In the genomic region with DNA sequence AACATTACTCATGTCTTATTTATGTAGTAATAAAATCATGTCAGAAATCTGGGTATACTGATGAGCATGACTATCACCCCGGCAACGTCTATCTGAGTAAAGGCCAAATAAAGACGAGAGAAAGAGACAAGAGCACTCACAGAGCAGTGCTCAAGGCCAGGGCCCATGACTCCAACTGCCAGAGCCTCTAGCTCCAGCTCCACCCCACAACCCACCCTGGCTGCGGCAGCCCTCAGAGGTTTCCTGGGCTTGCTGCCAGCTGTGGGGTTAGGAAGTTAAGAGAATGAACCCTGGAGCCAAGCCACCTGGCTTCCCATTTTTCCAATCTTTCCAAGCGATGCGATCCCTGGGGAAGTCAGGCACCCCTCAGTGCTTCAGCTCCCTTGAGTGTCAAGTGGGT, we compare ENCODE assay signal across 12 cellular contexts.
DNase-seq lines count a peak whose midpoint lies in the region; ATAC-seq and TF ChIP-seq lines count a peak whose summit lies in the region.
"Had no signal": no experiment of that assay in that cellular context is flagged by ENCODE, and none has a peak within 500 bp of the region (broad histone marks: within the 10 kb centered on the region; RNA-seq: fewer than 3 reads in every experiment).

No MANE protein-coding gene starts in this region.

- H3K36me3 Mint-ChIP-seq in CD4-positive, alpha-beta T cell (ENCODE audit: low read depth) = no peaks in the 10 kb centered on the region
- H3K36me3 Mint-ChIP-seq in activated CD8-positive, alpha-beta T cell treated with anti-CD3 and anti-CD28 coated beads for 36 hours (ENCODE audit: low read depth) = no peaks in the 10 kb centered on the region

- no peak for TF ChIP-seq CTCF in CD4-positive, alpha-beta T cell (IDR thresholded peaks at IDR 0.05)
- TF ChIP-seq CTCF in activated CD8-positive, alpha-beta T cell treated with anti-CD3 and anti-CD28 coated beads for 36 hours (IDR thresholded peaks at IDR 0.05) = no peak

- no peak for ATAC-seq in HG02981 (IDR thresholded peaks at IDR 0.05; ENCODE audit: unreplicated experiment)
- no peak for ATAC-seq in CD4-positive, alpha-beta T cell (ENCODE audit: poor library complexity)
- no peak for ATAC-seq in activated CD8-positive, alpha-beta T cell treated with anti-CD3 and anti-CD28 coated beads for 36 hours
- ATAC-seq: gastroesophageal sphincter, GM23338 had no signal

- no peak overlapping the region for H3K4me3 Mint-ChIP-seq in CD4-positive, alpha-beta T cell
- no peak overlapping the region for H3K4me3 Mint-ChIP-seq in activated CD8-positive, alpha-beta T cell treated with anti-CD3 and anti-CD28 coated beads for 36 hours
- H3K4me3 Mint-ChIP-seq: GM23338 had no signal

- H3K9me3 Mint-ChIP-seq in CD4-positive, alpha-beta T cell = no peaks in the 10 kb centered on the region
- no peaks in the 10 kb centered on the region for H3K9me3 Mint-ChIP-seq in activated CD8-positive, alpha-beta T cell treated with anti-CD3 and anti-CD28 coated beads for 36 hours
- H3K9me3 Mint-ChIP-seq: GM23338 had no signal

- DNase-seq in NCI-H1417 (lab: John Stamatoyannopoulos, UW) (peak; percentile 5 to 71 (median 46)), NCI-H1417 treated with DMSO at 0.1 percent for 48 hours (lab: John Stamatoyannopoulos, UW) (no peak), NCI-H2196 (lab: John Stamatoyannopoulos, UW; ENCODE audit: unreplicated experiment) (peak; percentile 80)
- DNase-seq in CD4-positive, alpha-beta T cell = no peak
- DNase-seq in activated CD8-positive, alpha-beta T cell treated with anti-CD3 and anti-CD28 coated beads for 36 hours = no peak
- DNase-seq: testis had no signal

- intact Hi-C loops in CD4-positive, alpha-beta T cell (cut with DNase I, micrococcal nuclease) = loop anchor here (10.0 kb wide), 2 partner anchors 749 to 759 kb away; no protein-coding TSS in a partner anchor
- intact Hi-C loops in activated CD8-positive, alpha-beta T cell treated with anti-CD3 and anti-CD28 coated beads for 36 hours (cut with micrococcal nuclease) = no loop called here

- H3K27me3 ChIP-seq in CD4-positive, alpha-beta T cell (ENCODE audit: control insufficient read depth, insufficient read depth, low read length) = no peaks in the 10 kb centered on the region
- H3K27me3 ChIP-seq: testis had no signal

- peak overlapping the region; percentile 2 for H3K27ac ChIP-seq in cingulate gyrus (ENCODE audit: low read depth, low read length)
- H3K27ac ChIP-seq in temporal lobe (ENCODE audit: low read depth, low read length) = peak overlapping the region; percentile 91
- H3K27ac ChIP-seq in CD4-positive, alpha-beta T cell (ENCODE audit: low read depth, low read length) = no peak overlapping the region
- H3K27ac ChIP-seq: 22Rv1, gastroesophageal sphincter, testis had no signal

- peaks cover 63% of the 10 kb centered on the region for H3K27me3 Mint-ChIP-seq in CD4-positive, alpha-beta T cell
- peaks cover 16% of the 10 kb centered on the region for H3K27me3 Mint-ChIP-seq in activated CD8-positive, alpha-beta T cell treated with anti-CD3 and anti-CD28 coated beads for 36 hours

- no peaks in the 10 kb centered on the region for H3K9me3 ChIP-seq in CD4-positive, alpha-beta T cell (ENCODE audit: control insufficient read depth, low read length)
- H3K9me3 ChIP-seq: gastroesophageal sphincter, testis had no signal

- POLR2A ChIA-PET in CD4-positive, alpha-beta T cell (lab: Charles Lee) = no interaction called here
- POLR2A ChIA-PET in activated CD8-positive, alpha-beta T cell treated with anti-CD3 and anti-CD28 coated beads for 36 hours (lab: Charles Lee) = no interaction called here

- no peaks in the 10 kb centered on the region for H3K4me1 Mint-ChIP-seq in CD4-positive, alpha-beta T cell (ENCODE audit: low read depth)
- no peaks in the 10 kb centered on the region for H3K4me1 Mint-ChIP-seq in activated CD8-positive, alpha-beta T cell treated with anti-CD3 and anti-CD28 coated beads for 36 hours (ENCODE audit: low read depth)
- H3K4me1 Mint-ChIP-seq: GM23338 had no signal

- H3K27ac Mint-ChIP-seq in CD4-positive, alpha-beta T cell = no peak overlapping the region
- H3K27ac Mint-ChIP-seq in activated CD8-positive, alpha-beta T cell treated with anti-CD3 and anti-CD28 coated beads for 36 hours = no peak overlapping the region
- H3K27ac Mint-ChIP-seq: GM23338 had no signal

- CTCF ChIA-PET in CD4-positive, alpha-beta T cell (lab: Charles Lee) = no interaction called here
- CTCF ChIA-PET in activated CD8-positive, alpha-beta T cell treated with anti-CD3 and anti-CD28 coated beads for 36 hours (lab: Charles Lee) = interaction anchor here (0.7 to 2.7 kb wide), 4 partner anchors 13 to 378 kb away, joined by 3 to 12 read pairs (median 6); no protein-coding TSS in a partner anchor

Comparison
In these comparisons a context has a peak if more than half of its experiments do, and no peak if none do; other contexts are left out.
1. DNase-seq: peak in NCI-H1417 (3 of 3) and NCI-H2196 (single experiment); none in NCI-H1417 treated with DMSO at 0.1 percent for 48 hours (single experiment), CD4-positive, alpha-beta T cell (0 of 10) and activated CD8-positive, alpha-beta T cell treated with anti-CD3 and anti-CD28 coated beads for 36 hours (single experiment).